In the genomic region with DNA sequence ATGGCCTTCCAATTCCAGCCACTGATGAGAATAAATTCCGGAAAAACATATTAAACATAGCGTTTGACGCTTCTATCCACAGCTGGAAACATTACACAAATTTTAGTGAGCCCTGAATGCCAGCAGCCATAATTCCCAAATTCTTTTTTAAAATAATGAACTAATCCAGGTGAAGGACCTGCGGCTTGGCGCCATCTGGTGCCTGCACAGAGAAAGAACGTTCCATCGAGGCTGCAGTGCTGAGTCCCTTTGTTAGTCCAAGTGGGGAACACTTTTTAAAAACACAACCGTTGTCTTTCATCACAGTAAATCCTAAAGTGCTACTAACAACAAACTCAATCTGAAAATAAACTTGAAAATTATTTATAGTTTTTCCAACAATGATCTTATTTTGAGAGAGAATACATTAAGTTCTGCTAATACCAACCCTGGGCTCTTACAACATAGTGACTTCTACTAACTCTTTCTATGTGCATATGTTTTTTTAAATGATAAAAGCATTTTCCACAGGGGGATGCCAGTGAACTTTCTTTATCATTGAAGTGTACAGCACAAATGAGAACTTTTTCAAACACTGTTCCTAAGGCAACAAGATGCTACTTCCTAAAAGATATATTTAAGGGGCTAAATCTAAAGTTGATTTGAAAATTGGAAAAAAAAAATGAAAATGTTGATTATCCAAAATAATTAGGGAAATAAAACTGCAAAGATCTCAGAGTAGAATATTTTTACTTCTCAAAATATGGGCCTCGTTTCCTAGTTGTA, we compare ENCODE assay signal across 8 cellular contexts.
DNase-seq lines count a peak whose midpoint lies in the region; ATAC-seq, FAIRE-seq and TF ChIP-seq lines count a peak whose summit lies in the region.

No MANE protein-coding gene starts in this region.

- H3K4me3 ChIP-seq in mucosa of descending colon = no peak overlapping the region

- H3K27ac ChIP-seq in CD4-positive, alpha-beta T cell (ENCODE audit: low read depth, low read length) = no peak overlapping the region

- peaks cover 40% of the 10 kb centered on the region for H3K27me3 Mint-ChIP-seq in CD4-positive, alpha-beta T cell

- no peak for DNase-seq in CD4-positive, alpha-beta T cell
- DNase-seq in GM19239 (ENCODE audit: insufficient read length, low spot score) = peak; percentile 48
- DNase-seq in NCI-H748 (lab: John Stamatoyannopoulos, UW; ENCODE audit: unreplicated experiment) = peak; percentile 75
- peak; percentile 14 to 48 for DNase-seq in dermis microvascular lymphatic vessel endothelial cell (ENCODE audit: low read depth in 2 of 2)
- DNase-seq in mucosa of descending colon = peak in 1 of 3 donors; percentile 55
- no peak for DNase-seq in NCI-H1048 (lab: John Stamatoyannopoulos, UW)
- no peak for DNase-seq in hepatic stellate cell (ENCODE audit: low spot score)

- no peaks in the 10 kb centered on the region for H3K9me3 ChIP-seq in CD4-positive, alpha-beta T cell (ENCODE audit: control insufficient read depth, low read length)
- no peaks in the 10 kb centered on the region for H3K9me3 ChIP-seq in mucosa of descending colon

- CTCF ChIA-PET in CD4-positive, alpha-beta T cell (lab: Charles Lee) = no interaction called here

- H3K36me3 ChIP-seq in mucosa of descending colon (ENCODE audit: low read depth) = no peaks in the 10 kb centered on the region

- no peak for ATAC-seq in CD4-positive, alpha-beta T cell (ENCODE audit: poor library complexity)
- ATAC-seq in mucosa of descending colon = peak; percentile 58
- ATAC-seq in GM19351 (IDR thresholded peaks at IDR 0.05; ENCODE audit: unreplicated experiment) = no peak

- H3K9me3 Mint-ChIP-seq in CD4-positive, alpha-beta T cell = no peaks in the 10 kb centered on the region

- peak; percentile 62 for TF ChIP-seq CTCF in CD4-positive, alpha-beta T cell (IDR thresholded peaks at IDR 0.05)
- peak; percentile 34 for TF ChIP-seq CTCF in mucosa of descending colon (IDR thresholded peaks at IDR 0.05)

- H3K4me1 Mint-ChIP-seq in CD4-positive, alpha-beta T cell (ENCODE audit: low read depth) = no peaks in the 10 kb centered on the region

- H3K4me1 ChIP-seq in mucosa of descending colon (ENCODE audit: low read depth) = no peaks in the 10 kb centered on the region

- intact Hi-C loops in CD4-positive, alpha-beta T cell (cut with DNase I, micrococcal nuclease) = loop anchor here (1.0 to 10.0 kb wide), 3 partner anchors 658 to 1559 kb away; no protein-coding TSS in a partner anchor
- intact Hi-C loops in mucosa of descending colon (cut with DNase I, micrococcal nuclease) = no loop called here

- H3K36me3 Mint-ChIP-seq in CD4-positive, alpha-beta T cell (ENCODE audit: low read depth) = no peaks in the 10 kb centered on the region

- peak; percentile 56 for FAIRE-seq in GM19239 (lab: Jason Lieb, UNC)

- H3K27me3 ChIP-seq in CD4-positive, alpha-beta T cell (ENCODE audit: control insufficient read depth, insufficient read depth, low read length) = peaks cover 12% of the 10 kb centered on the region

- POLR2A ChIA-PET in CD4-positive, alpha-beta T cell (lab: Charles Lee) = no interaction called here

- H3K27ac Mint-ChIP-seq in CD4-positive, alpha-beta T cell = no peak overlapping the region

- no peak overlapping the region for H3K4me3 Mint-ChIP-seq in CD4-positive, alpha-beta T cell

Comparison
In these comparisons a context has a peak if more than half of its experiments do, and no peak if none do; other contexts are left out.
1. DNase-seq: peak in GM19239 (single experiment), NCI-H748 (single experiment) and dermis microvascular lymphatic vessel endothelial cell (2 of 2); none in CD4-positive, alpha-beta T cell (0 of 10), NCI-H1048 (single experiment) and hepatic stellate cell (single experiment).
2. intact Hi-C loops: an anchor here in CD4-positive, alpha-beta T cell (1.0 to 10.0 kb wide); none called in mucosa of descending colon.